ENCODE assay signal across 18 cellular contexts in the genomic region with DNA sequence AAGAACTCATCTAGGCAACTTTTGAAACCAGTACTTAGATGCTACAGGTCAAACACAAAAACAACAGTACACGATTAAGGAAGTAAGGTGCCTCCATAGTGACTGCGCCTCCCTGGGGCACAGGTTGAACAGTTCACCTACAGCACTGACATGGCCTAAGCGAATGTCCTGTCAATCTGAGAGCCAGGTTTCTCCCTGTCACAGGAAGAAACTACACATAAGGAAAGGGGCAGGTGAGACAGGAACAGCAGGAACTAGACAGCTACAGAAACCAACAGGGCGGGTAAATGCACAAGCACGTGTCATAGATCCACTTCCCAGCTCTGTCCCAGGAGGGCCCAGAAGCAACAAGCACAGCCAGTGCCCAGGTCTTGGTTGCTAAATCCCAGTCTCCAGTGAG. TPM values are rescaled to one million over a fixed set of nuclear protein-coding genes. Genes with fewer than 3 reads are reported as not detected.
"Had no signal": no experiment of that assay in that cellular context is flagged by ENCODE, and none has a peak within 500 bp of the region (broad histone marks: within the 10 kb centered on the region; RNA-seq: fewer than 3 reads in every experiment).

No MANE protein-coding gene starts in this region.

- H3K79me2 ChIP-seq: parathyroid adenoma had no signal

- FAIRE-seq: keratinocyte, urothelium cell line had no signal

- H3K27me3 ChIP-seq: brain microvascular endothelial cell, thyroid gland had no signal

- H3K36me3 ChIP-seq: thyroid gland had no signal

- H3K4me3 ChIP-seq: left ventricle myocardium inferior, thyroid gland had no signal

- H3K9ac ChIP-seq: parathyroid adenoma had no signal

- ATAC-seq: activated T-cell treated with anti-CD3 and anti-CD28 coated beads, Interleukin-2, amount 50 U/mL, for 72 hours; stimulated activated memory B cell treated with anti-CD40 and anti-IgM and Interleukin-4, amounts not matched to agents 10 μg/mL and 1 μg/mL and 100 μg/mL, for 72 hours had no signal

- H3K4me1 ChIP-seq: parathyroid adenoma, thyroid gland had no signal

- H3K9me3 ChIP-seq: left ventricle myocardium inferior, thyroid gland had no signal

- H2AFZ ChIP-seq: parathyroid adenoma had no signal

- H3K27ac ChIP-seq: brain microvascular endothelial cell, left ventricle myocardium inferior, parathyroid adenoma, thyroid gland had no signal

- DNase-seq: activated CD4-positive, alpha-beta memory T cell treated with anti-CD3 and anti-CD28 coated beads for 36 hours; activated gamma-delta T cell treated with Interleukin-2 at 50 U/mL for 16 hours; activated naive CD8-positive, alpha-beta T cell treated with anti-CD3 and anti-CD28 coated beads, Interleukin-2, amount 10 ng/mL, durations not matched to agents 7 days and 5 days; activated T-cell treated with anti-CD3 and anti-CD28 coated beads, Interleukin-2, amount 50 U/mL, for 72 hours; brain microvascular endothelial cell; cortex of kidney; effector CD8-positive, alpha-beta T cell; left ventricle myocardium inferior; naive B cell; retina; stimulated activated CD4-positive, alpha-beta T cell treated with anti-CD3 and anti-CD28 coated beads, Interleukin-2, amount 100 ng/mL, for 48 hours; SW 1271; T-helper 9 cell; thyroid gland had no signal

RNA-seq across cellular contexts. Expression of gene NPB, which starts 22.9 kb away (rescaled TPM):
- total RNA-seq: activated CD4-positive, alpha-beta memory T cell treated with anti-CD3 and anti-CD28 coated beads for 36 hours had no signal
- polyA plus RNA-seq: keratinocyte had no signal
